In genomic region chr9:136192289-136193126, GRCh38 we compare ENCODE assay signal across 24 cellular contexts. TPM values are rescaled to one million over a fixed set of nuclear protein-coding genes. Genes with fewer than 3 reads are reported as not detected.
DNase-seq lines count a peak whose midpoint lies in the region; ATAC-seq, FAIRE-seq and TF ChIP-seq lines count a peak whose summit lies in the region.
"Had no signal": no experiment of that assay in that cellular context is flagged by ENCODE, and none has a peak within 500 bp of the region (broad histone marks: within the 10 kb centered on the region; RNA-seq: fewer than 3 reads in every experiment).

No MANE protein-coding gene starts in this region.

- no peaks in the 10 kb centered on the region for H3K79me2 ChIP-seq in H1 (ENCODE audit: control insufficient read depth in 1 of 2, insufficient read depth in 2 of 2, low read length in 2 of 2)
- H3K79me2 ChIP-seq in smooth muscle cell (ENCODE audit: low read depth), result no peaks in the 10 kb centered on the region

- no peak overlapping the region; the same call in 1 of the 2 replicates for H3K18ac ChIP-seq in H1 (ENCODE audit: extremely low read depth, low read length)

- no peaks in the 10 kb centered on the region for H3F3A ChIP-seq in smooth muscle cell (ENCODE audit: low read depth)

- no peak overlapping the region for H4K5ac ChIP-seq in H1 (ENCODE audit: insufficient read length, low read depth, low read length)

- no peak for TF ChIP-seq EP300 in H1 (IDR thresholded peaks at IDR 0.05; ENCODE audit: borderline replicate concordance in 1 of 2, low read depth in 2 of 2, low read length in 2 of 2)

- no peak overlapping the region for H2BK15ac ChIP-seq in H1 (ENCODE audit: low read length)

- H2BK120ac ChIP-seq in H1 (replicated peaks; ENCODE audit: low read depth, low read length), result no peak overlapping the region

- H2AK5ac ChIP-seq in H1 (ENCODE audit: low read depth, low read length), result no peak overlapping the region

- no peak for FAIRE-seq in H1 (lab: Jason Lieb, UNC)
- FAIRE-seq: A204.1, urothelium cell line had no signal

- H3K9ac ChIP-seq in H1 (replicated peaks in 1 of 4; ENCODE audit: extremely low read depth in 1 of 4, low read depth in 3 of 4, low read length in 3 of 4) (no peak overlapping the region), smooth muscle cell (ENCODE audit: low read depth) (no peak overlapping the region)

- peak; percentile 32 for DNase-seq in Right ventricle myocardium inferior (ENCODE audit: missing footprints)
- no peak for DNase-seq in left cardiac atrium
- peak; percentile 85 for DNase-seq in NCI-H82 (lab: John Stamatoyannopoulos, UW)
- DNase-seq in H1 (ENCODE audit: low read depth in 1 of 2, low spot score in 2 of 2), result no peak
- no peak for DNase-seq in smooth muscle cell (lab: John Stamatoyannopoulos, UW; ENCODE audit: unreplicated experiment)
- no peak for DNase-seq in putamen (ENCODE audit: low spot score)
- DNase-seq in NCI-H2081 treated with DMSO at 0.1 percent for 48 hours (lab: John Stamatoyannopoulos, UW), result no peak
- DNase-seq in NK-92 treated with Interleukin-12 subunit alpha and Interleukin-12 subunit beta, amount 100 ng/mL, for 24 hours (lab: John Stamatoyannopoulos, UW), result no peak
- DNase-seq: activated CD8-positive, alpha-beta memory T cell treated with anti-CD3 and anti-CD28 coated beads, Interleukin-2, amount 50 U/mL, for 4 hours; anterior cingulate cortex; COR-L47; dermis blood vessel endothelial cell; DMS79 treated with DMSO at 0.1 percent for 48 hours; HCEC 1CT; mammary epithelial cell; NCI-H2081; T-helper 2 cell had no signal

- H3K23me2 ChIP-seq in H1 (ENCODE audit: low read depth, low read length), result peaks cover 7% of the 10 kb centered on the region; the same call in 1 of the 2 replicates

- H3K36me3 ChIP-seq in H1 (ENCODE audit: control insufficient read depth in 2 of 4, insufficient read depth in 4 of 4, low read length in 3 of 4) (peaks cover 0 to 7% (median 0%) of the 10 kb centered on the region in 4 experiments; a peak in 1 of 8 replicates), smooth muscle cell (ENCODE audit: low read depth) (no peaks in the 10 kb centered on the region)
- H3K36me3 ChIP-seq: BLaER1 treated with 17β-estradiol and CSF1 and Interleukin-3, amounts not matched to agents 10 nM and 100 nM; neutrophil had no signal

- intact Hi-C loops in Right ventricle myocardium inferior (cut with DNase I), result no loop called here
- intact Hi-C loops in left cardiac atrium (cut with DNase I), result no loop called here

- peak overlapping the region; percentile 59 to 72 for H3K4me2 ChIP-seq in H1 (ENCODE audit: insufficient read depth in 1 of 2, low read depth in 2 of 2, low read length in 2 of 2)
- peak overlapping the region; percentile 74 for H3K4me2 ChIP-seq in smooth muscle cell

- no peak overlapping the region for H2AFZ ChIP-seq in H1 (ENCODE audit: low read length)
- H2AFZ ChIP-seq in smooth muscle cell (ENCODE audit: low read depth), result no peak overlapping the region

- H2BK20ac ChIP-seq in H1 (ENCODE audit: low read length), result no peak overlapping the region

- POLR2A ChIA-PET in H1 (lab: Charles Lee; ENCODE audit: partially characterized antibody), result interaction anchor here (1.0 to 2.3 kb wide), 6 partner anchors 10 to 60 kb away, joined by 3 to 9 read pairs (median 4); partner anchors contain the start of gene LHX3

- no peak overlapping the region for H3K4ac ChIP-seq in H1 (replicated peaks; ENCODE audit: insufficient read length, low read depth, low read length)

- no peak for TF ChIP-seq RAD21 in H1 (IDR thresholded peaks at IDR 0.05 in 1 of 2, conservative IDR thresholded peaks at IDR 0.05 in 1 of 2; ENCODE audit: low read depth in 2 of 2, low read length in 2 of 2)

- H3K56ac ChIP-seq in H1 (replicated peaks; ENCODE audit: insufficient read length, low read depth, low read length), result no peak overlapping the region

- H3K9me3 ChIP-seq in H1 (ENCODE audit: insufficient read depth in 2 of 2, low read depth in 1 of 2, low read length in 1 of 2) (no peaks in the 10 kb centered on the region), smooth muscle cell (replicated peaks; ENCODE audit: low read depth) (no peaks in the 10 kb centered on the region)
- H3K9me3 ChIP-seq: neutrophil had no signal

- H3K79me1 ChIP-seq in H1 (ENCODE audit: low read depth, low read length), result no peaks in the 10 kb centered on the region

- peaks cover 3 to 27% (median 18%) of the 10 kb centered on the region in 4 experiments for H3K4me1 ChIP-seq in H1 (replicated peaks in 1 of 4; ENCODE audit: control insufficient read depth in 3 of 4, insufficient read depth in 4 of 4, low read length in 3 of 4)
- peaks cover 10% of the 10 kb centered on the region for H3K4me1 ChIP-seq in smooth muscle cell (ENCODE audit: low read depth)

- peaks cover 59 to 78% (median 75%) of the 10 kb centered on the region in 4 experiments for H3K27me3 ChIP-seq in H1 (replicated peaks in 1 of 4; ENCODE audit: control insufficient read depth in 3 of 4, extremely low read depth in 1 of 4, insufficient read depth in 3 of 4, low read length in 3 of 4)
- peaks cover 82% of the 10 kb centered on the region for H3K27me3 ChIP-seq in smooth muscle cell (ENCODE audit: low read depth)

- no peak overlapping the region for H4K91ac ChIP-seq in H1 (replicated peaks; ENCODE audit: insufficient read length, low read length)

- WGBS in H1 (ENCODE audit: extremely low coverage in 1 of 2, insufficient coverage in 1 of 2, insufficient read length in 1 of 2, insufficient replicate concordance in 2 of 2, low coverage in 1 of 2, low lambda C conversion rate in 2 of 2, missing lambda C conversion rate in 1 of 2), 2 experiments, result 7% methylated on average over 21 of the region's 51 CpGs; no CpG with 5 or more reads in 1 of the 2 experiments
- WGBS in smooth muscle cell (ENCODE audit: low lambda C conversion rate), result 13% methylated on average over 31 of the region's 51 CpGs

- no peak for ATAC-seq in Right ventricle myocardium inferior
- ATAC-seq in left cardiac atrium, result no peak
- ATAC-seq: activated T-helper 17 cell treated with anti-CD3 and anti-CD28 coated beads, Interleukin-2, amount 50 U/mL, for 72 hours had no signal

- TF ChIP-seq CTCF in H1 (IDR thresholded peaks at IDR 0.05; ENCODE audit: control extremely low read depth in 1 of 3, insufficient read depth in 1 of 3, low read depth in 1 of 3, low read length in 3 of 3) (no peak), smooth muscle cell (IDR thresholded peaks at IDR 0.05; ENCODE audit: borderline replicate concordance, insufficient read depth, poor library complexity, severe bottlenecking) (no peak)

- H3K27ac ChIP-seq in H1 (ENCODE audit: low read depth, low read length), result no peak overlapping the region
- no peak overlapping the region for H3K27ac ChIP-seq in smooth muscle cell (ENCODE audit: low read depth)
- H3K27ac ChIP-seq: BLaER1 treated with 17β-estradiol and CSF1 and Interleukin-3, amounts not matched to agents 10 nM and 100 nM; neutrophil had no signal

- CTCF ChIA-PET in H1 (lab: Charles Lee; ENCODE audit: partially characterized antibody), result interaction anchor here (0.9 to 3.5 kb wide), 8 partner anchors 10 to 58 kb away, joined by 3 to 18 read pairs (median 4); no protein-coding TSS in a partner anchor

- H3K23ac ChIP-seq in H1 (ENCODE audit: insufficient read length), result no peak overlapping the region

- no peak overlapping the region for H3K14ac ChIP-seq in H1 (ENCODE audit: insufficient read length)

- H2BK5ac ChIP-seq in H1 (ENCODE audit: low read depth, low read length), result no peak overlapping the region

- H4K8ac ChIP-seq in H1 (ENCODE audit: extremely low read depth, insufficient read depth, low read length), result no peak overlapping the region

- peaks cover 5 to 10% of the 10 kb centered on the region in 2 experiments for H4K20me1 ChIP-seq in H1 (replicated peaks in 1 of 2; ENCODE audit: control insufficient read depth in 1 of 2, insufficient read depth in 2 of 2, low read length in 2 of 2)
- no peaks in the 10 kb centered on the region for H4K20me1 ChIP-seq in smooth muscle cell (ENCODE audit: low read depth)

- no peak for TF ChIP-seq POLR2A in H1 (IDR thresholded peaks at IDR 0.05; ENCODE audit: control extremely low read depth in 1 of 2, low read depth in 2 of 2, low read length in 2 of 2)

- H3K4me3 ChIP-seq in H1 (ENCODE audit: extremely low read depth in 1 of 4, insufficient read depth in 2 of 4, low read depth in 3 of 4, low read length in 4 of 4), result peak overlapping the region in 1 of 4 experiments; percentile 58; a peak in 4 of 8 replicates
- peak overlapping the region; percentile 21 for H3K4me3 ChIP-seq in smooth muscle cell
- H3K4me3 ChIP-seq: BLaER1 treated with 17β-estradiol and CSF1 and Interleukin-3, amounts not matched to agents 10 nM and 100 nM had no signal

- H2BK12ac ChIP-seq in H1 (ENCODE audit: low read depth, low read length), result peak overlapping the region; percentile 50; the same call in 1 of the 2 replicates

RNA-seq across cellular contexts. Expression of gene LHX3, which starts 12.4 kb away (rescaled TPM):
- total RNA-seq in Right ventricle myocardium inferior (not detected), left cardiac atrium (not detected), smooth muscle cell (not detected in 2 replicates)
- not detected in 2 replicates for total RNA-seq in H1 (2021; fragmentation: NEBNext Ultra II Directional; extraction: Animal tissue kit (Norgen Biotek cat#: 25700))
- polyA plus RNA-seq in H1 (2011; rRNA removed) (0.02 and 0.03 TPM in 2 replicates), smooth muscle cell (not detected in 2 replicates)
- polyA plus RNA-seq in H1 (2011; cell fraction: cytosol; rRNA removed), result not detected
- polyA plus RNA-seq in H1 (2011; cell fraction: nucleus; rRNA removed), result 0.20 TPM
- polyA plus RNA-seq in H1 (2012, experiment 1 of 2), result not detected in 4 replicates
- polyA plus RNA-seq in H1 (2012, experiment 2 of 2), result not detected
- polyA plus RNA-seq in H1 (2013, experiment 1 of 2), result not detected
- 0.02 TPM for polyA plus RNA-seq in H1 (2013, experiment 2 of 2)
- not detected in 2 replicates for polyA minus RNA-seq in H1 (2011; rRNA and poly(A)+ RNA removed)
- polyA minus RNA-seq in H1 (2011; cell fraction: cytosol; rRNA and poly(A)+ RNA removed), result not detected
- polyA minus RNA-seq in H1 (2011; cell fraction: nucleus; rRNA and poly(A)+ RNA removed), result 0.30 TPM
- total RNA-seq: dermis blood vessel endothelial cell, mammary epithelial cell, progenitor cell of endocrine pancreas had no signal
- polyA plus RNA-seq: IgD-negative memory B cell, mammary epithelial cell had no signal

RNA-seq across cellular contexts. Expression of gene QSOX2, which starts 53.1 kb away (rescaled TPM):
- total RNA-seq in Right ventricle myocardium inferior (8.3 TPM), left cardiac atrium (1 to 10 TPM; 6.5 to 6.6 TPM), smooth muscle cell (8.7 TPM in 2 replicates)
- 27.5 and 28.6 TPM in 2 replicates for total RNA-seq in H1 (2021; fragmentation: NEBNext Ultra II Directional; extraction: Animal tissue kit (Norgen Biotek cat#: 25700))
- polyA plus RNA-seq in H1 (2011; rRNA removed) (18.0 and 21.8 TPM in 2 replicates), smooth muscle cell (1.9 and 2.5 TPM in 2 replicates)
- 20.4 TPM for polyA plus RNA-seq in H1 (2011; cell fraction: cytosol; rRNA removed)
- polyA plus RNA-seq in H1 (2011; cell fraction: nucleus; rRNA removed), result 52.2 TPM
- 18.2 to 24.6 TPM (median 21.8 TPM) in 4 replicates for polyA plus RNA-seq in H1 (2012, experiment 1 of 2)
- 13.5 TPM for polyA plus RNA-seq in H1 (2012, experiment 2 of 2)
- 27.3 TPM for polyA plus RNA-seq in H1 (2013, experiment 1 of 2)
- polyA plus RNA-seq in H1 (2013, experiment 2 of 2), result 25.5 TPM
- 17.0 and 19.8 TPM in 2 replicates for polyA minus RNA-seq in H1 (2011; rRNA and poly(A)+ RNA removed)
- 10.7 TPM for polyA minus RNA-seq in H1 (2011; cell fraction: cytosol; rRNA and poly(A)+ RNA removed)
- polyA minus RNA-seq in H1 (2011; cell fraction: nucleus; rRNA and poly(A)+ RNA removed), result 13.1 TPM

Comparison
In these comparisons a context has a peak if more than half of its experiments do, and no peak if none do; other contexts are left out.
1. DNase-seq: peak in Right ventricle myocardium inferior (single experiment) and NCI-H82 (single experiment); none in left cardiac atrium (single experiment), H1 (0 of 2), smooth muscle cell (single experiment), putamen (single experiment), NCI-H2081 treated with DMSO at 0.1 percent for 48 hours (single experiment) and NK-92 treated with Interleukin-12 subunit alpha and Interleukin-12 subunit beta, amount 100 ng/mL, for 24 hours (single experiment).